Comparison of ENCODE assay signal across 1 cellular context in genomic region chr20:54475334-54476287, GRCh38.
TF ChIP-seq lines count a peak whose summit lies in the region.

Gene DOK5, plus strand, starts transcription at chr20:54475593. Its CDS starts 354 bp downstream, at chr20:54475947.

TF ChIP-seq in IMR-90, 13 proteins besides CTCF, POLR2A, EP300 and RAD21 (continued from another document):
- TF ChIP-seq USF2 (IDR thresholded peaks at IDR 0.05; ENCODE audit: low read depth, low read length) (no peak), CEBPB (IDR thresholded peaks at IDR 0.05; ENCODE audit: low read depth, low read length) (no peak), CHD1 (IDR thresholded peaks at IDR 0.05; ENCODE audit: low read depth, low read length) (no peak)
